ENCODE assay signal across 8 cellular contexts in the genomic region with DNA sequence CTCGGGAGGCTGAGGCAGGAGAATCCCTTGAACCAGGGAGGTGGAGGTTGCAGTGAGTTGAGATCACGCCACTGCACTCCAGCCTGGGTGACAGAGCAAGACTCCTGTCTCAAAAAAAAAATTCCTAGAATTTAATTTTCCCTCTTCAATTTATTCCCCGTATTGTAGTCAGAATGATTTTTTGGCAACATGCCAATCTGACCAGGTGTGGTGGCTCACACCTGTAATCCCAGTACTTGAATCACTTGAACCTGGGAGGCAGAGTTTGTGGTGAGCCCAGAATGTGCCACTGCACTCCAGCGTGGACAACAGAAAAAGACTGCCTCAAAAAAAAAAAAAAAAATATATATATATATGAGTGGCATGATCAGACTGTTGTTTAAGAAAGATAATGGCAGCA. TPM values are rescaled to one million over a fixed set of nuclear protein-coding genes. Genes with fewer than 3 reads are reported as not detected.
DNase-seq lines count a peak whose midpoint lies in the region; ATAC-seq, FAIRE-seq and TF ChIP-seq lines count a peak whose summit lies in the region.
"Not testable (repeated sequence)": the region's sequence is repeated elsewhere in the genome, so short reads cannot be mapped to it uniquely, and the experiment has no call there.

No MANE protein-coding gene starts in this region.

- TF ChIP-seq POLR2A in A549 (IDR thresholded peaks at IDR 0.05; ENCODE audit: low read length); Peyer's patch (IDR thresholded peaks at IDR 0.05): not testable (repeated sequence)

- TF ChIP-seq RAD21 in A549 (conservative IDR thresholded peaks at IDR 0.05 in 1 of 2, IDR thresholded peaks at IDR 0.05 in 1 of 2) = not testable (repeated sequence)

- not testable (repeated sequence) for H4K20me1 ChIP-seq in mammary epithelial cell (ENCODE audit: insufficient read depth, low read length)

- in situ Hi-C loops in mammary epithelial cell (cut with MboI; ENCODE audit: low sequenced_read_pairs in 2 of 2) = not testable (repeated sequence)

- peaks cover 28% of the 10 kb centered on the region for H3K4me1 ChIP-seq in A549
- H3K4me1 ChIP-seq in Peyer's patch = peaks cover 0 to 29% (median 9%) of the 10 kb centered on the region in 4 donors
- peaks cover 27% of the 10 kb centered on the region for H3K4me1 ChIP-seq in mammary epithelial cell (ENCODE audit: insufficient read depth, low read length)
- H3K4me1 ChIP-seq in left ventricle myocardium inferior = peaks cover 48% of the 10 kb centered on the region
- peaks cover 43% of the 10 kb centered on the region for H3K4me1 ChIP-seq in psoas muscle
- not testable (repeated sequence) for H3K4me1 ChIP-seq in thymus (ENCODE audit: control insufficient read depth, insufficient read depth, low read length)

- not testable (repeated sequence) for H3K27me3 ChIP-seq in Peyer's patch; mammary epithelial cell (ENCODE audit: insufficient read depth, low read length); left ventricle myocardium inferior (ENCODE audit: low read depth); psoas muscle (ENCODE audit: insufficient read depth in 3 of 3, low read length in 2 of 3); thymus (ENCODE audit: control insufficient read depth, insufficient read depth)

- not testable (repeated sequence) for TF ChIP-seq CTCF in A549 (IDR thresholded peaks at IDR 0.05); Peyer's patch (IDR thresholded peaks at IDR 0.05); mammary epithelial cell (conservative IDR thresholded peaks at IDR 0.05 in 1 of 2, IDR thresholded peaks at IDR 0.05 in 1 of 2; ENCODE audit: extremely low read depth in 1 of 2, insufficient read depth in 1 of 2, low read depth in 1 of 2, low read length in 2 of 2); left ventricle myocardium inferior (IDR thresholded peaks at IDR 0.05; ENCODE audit: borderline replicate concordance); psoas muscle (IDR thresholded peaks at IDR 0.05)

- H2AFZ ChIP-seq in mammary epithelial cell (ENCODE audit: low read depth, low read length) = not testable (repeated sequence)

- not testable (repeated sequence) for H3K36me3 ChIP-seq in Peyer's patch; mammary epithelial cell (ENCODE audit: insufficient read depth, low read length); left ventricle myocardium inferior; psoas muscle (ENCODE audit: insufficient read depth in 1 of 2, low read depth in 1 of 2); thymus (ENCODE audit: control insufficient read depth, insufficient read depth)

- peak overlapping the region; percentile 74 for H3K4me2 ChIP-seq in A549
- peak overlapping the region; percentile 67 for H3K4me2 ChIP-seq in mammary epithelial cell (ENCODE audit: insufficient read depth, low read depth, low read length)

- DNase-seq in A549 (ENCODE audit: low read depth in 1 of 2, low spot score in 1 of 2); Peyer's patch; left ventricle myocardium inferior; psoas muscle: not testable (repeated sequence)
- DNase-seq in DMS79 treated with DMSO at 0.1 percent for 48 hours (lab: John Stamatoyannopoulos, UW) (peak; percentile 37), NCI-H2081 (lab: John Stamatoyannopoulos, UW) (peak; percentile 1 to 50), mammary epithelial cell (peak; percentile 61)

- POLR2A ChIA-PET in A549 (lab: Yijun Ruan, JAX) = interaction anchor here (4.4 kb wide), 1 partner anchor 48 kb away, joined by 113 read pairs; the partner anchor contains the start of gene PNRC1

- not testable (repeated sequence) for BruUV-seq in mammary epithelial cell (replicated peaks; lab: Mats Ljungman, UMichigan)

- not testable (repeated sequence) for ATAC-seq in A549, psoas muscle

- FAIRE-seq in A549 (lab: Jason Lieb, UNC) = not testable (repeated sequence)

- not testable (repeated sequence) for H3K79me2 ChIP-seq in mammary epithelial cell (ENCODE audit: insufficient read depth, low read length)

- dilution Hi-C loops in mammary epithelial cell (cut with HindIII; ENCODE audit: low sequenced_read_pairs) = not testable (repeated sequence)

- 79% methylated on average over 4 of the region's 4 CpGs for WGBS in A549 (ENCODE audit: missing lambda C conversion rate)
- 57% methylated on average over 3 of the region's 4 CpGs for WGBS in mammary epithelial cell (ENCODE audit: low coverage, missing lambda C conversion rate)
- WGBS in psoas muscle, 3 donors = 70 to 79% (median 74%) methylated on average over 4 of the region's 4 CpGs
- WGBS in thymus = 92% methylated on average over 4 of the region's 4 CpGs

- not testable (repeated sequence) for TF ChIP-seq EP300 in A549 (IDR thresholded peaks at IDR 0.05)

- CTCF ChIA-PET in A549 (lab: Yijun Ruan, JAX) (interaction anchor here (0.8 kb wide), 2 partner anchors 27 to 147 kb away, joined by 4 read pairs; no protein-coding TSS in a partner anchor), mammary epithelial cell (lab: Charles Lee; ENCODE audit: low non-redundant PET) (interaction anchor here (0.6 to 0.9 kb wide), 2 partner anchors 39 to 207 kb away, joined by 3 to 23 read pairs; no protein-coding TSS in a partner anchor)

- not testable (repeated sequence) for H3K9ac ChIP-seq in mammary epithelial cell (ENCODE audit: insufficient read depth, low read length)

- peak overlapping the region; percentile 83 to 92 for H3K27ac ChIP-seq in A549
- H3K27ac ChIP-seq in Peyer's patch = peak overlapping the region in 3 of 4 donors; percentile 26 to 97 (median 79)
- peak overlapping the region; percentile 98 for H3K27ac ChIP-seq in mammary epithelial cell (ENCODE audit: insufficient read depth, low read depth, low read length)
- peak overlapping the region; percentile 94 for H3K27ac ChIP-seq in left ventricle myocardium inferior (replicated peaks)
- H3K27ac ChIP-seq in psoas muscle = peak overlapping the region; percentile 93
- peak overlapping the region; percentile 59 for H3K27ac ChIP-seq in thymus (ENCODE audit: low read depth)

- peaks cover 20% of the 10 kb centered on the region for H3K9me3 ChIP-seq in A549
- not testable (repeated sequence) for H3K9me3 ChIP-seq in Peyer's patch; psoas muscle; thymus (ENCODE audit: control insufficient read depth)
- peaks cover 15% of the 10 kb centered on the region for H3K9me3 ChIP-seq in mammary epithelial cell (replicated peaks; ENCODE audit: insufficient read depth, low read length)
- peaks cover 13% of the 10 kb centered on the region for H3K9me3 ChIP-seq in left ventricle myocardium inferior (replicated peaks)

- not testable (repeated sequence) for H3K4me3 ChIP-seq in A549; Peyer's patch; mammary epithelial cell (replicated peaks in 1 of 3; ENCODE audit: insufficient read depth in 1 of 3, low read depth in 2 of 3, low read length in 3 of 3); left ventricle myocardium inferior; thymus (ENCODE audit: low read length)
- H3K4me3 ChIP-seq in psoas muscle = peak overlapping the region; percentile 17

- intact Hi-C loops in mammary epithelial cell (cut with micrococcal nuclease) (loop anchor here (2.0 kb wide), 1 partner anchor 113 kb away; the partner anchor contains the start of gene PM20D2), psoas muscle (cut with DNase I) (loop anchor here in 1 of 2 donors (2.0 to 10.0 kb wide), 2 partner anchors 49 to 111 kb away; partner anchors contain the start of gene PM20D2)
- intact Hi-C loops in left ventricle myocardium inferior (cut with micrococcal nuclease) = not testable (repeated sequence)

RNA-seq across cellular contexts. Expression of gene PNRC1, which starts 46.4 kb away (rescaled TPM):
- polyA plus RNA-seq in A549 (2011; rRNA removed) = 27.2 and 28.3 TPM in 2 replicates
- polyA plus RNA-seq in A549 (2012; cell fraction: cytosol; rRNA removed) = 6.1 and 8.8 TPM in 2 replicates
- 7.5 and 12.5 TPM in 2 replicates for polyA plus RNA-seq in A549 (2012; cell fraction: nucleus; rRNA removed)
- 25.6 to 38.2 TPM (median 37.8 TPM) in 3 replicates for polyA plus RNA-seq in A549 (2017; fragmentation: RNase III; extraction: RNeasy Plus Mini Kit Qiagen cat#74134 plus additional on column Dnase treatment)
- polyA minus RNA-seq in A549 (2011; rRNA and poly(A)+ RNA removed) = 16.0 and 26.3 TPM in 2 replicates
- total RNA-seq in Peyer's patch = 100 to 1,000 TPM in 3 of 4 donors, 10 to 100 TPM in 1; 97.3 to 176 (median 102) TPM
- total RNA-seq in mammary epithelial cell = 10 to 100 TPM; 56.6 to 75.0 TPM
- 4.7 TPM for polyA plus RNA-seq in mammary epithelial cell
- polyA minus RNA-seq in mammary epithelial cell = 27.0 TPM
- 180 TPM for total RNA-seq in left ventricle myocardium inferior
- total RNA-seq in psoas muscle = 100 to 1,000 TPM; 236 to 552 (median 436) TPM
- 100 to 1,000 TPM in 2 of 3 donors, 10 to 100 TPM in 1; 74.3 to 285 (median 156) TPM for polyA plus RNA-seq in psoas muscle
- polyA plus RNA-seq in thymus = 230 TPM
